Comparison of ENCODE assay signal across 23 cellular contexts in the genomic region with DNA sequence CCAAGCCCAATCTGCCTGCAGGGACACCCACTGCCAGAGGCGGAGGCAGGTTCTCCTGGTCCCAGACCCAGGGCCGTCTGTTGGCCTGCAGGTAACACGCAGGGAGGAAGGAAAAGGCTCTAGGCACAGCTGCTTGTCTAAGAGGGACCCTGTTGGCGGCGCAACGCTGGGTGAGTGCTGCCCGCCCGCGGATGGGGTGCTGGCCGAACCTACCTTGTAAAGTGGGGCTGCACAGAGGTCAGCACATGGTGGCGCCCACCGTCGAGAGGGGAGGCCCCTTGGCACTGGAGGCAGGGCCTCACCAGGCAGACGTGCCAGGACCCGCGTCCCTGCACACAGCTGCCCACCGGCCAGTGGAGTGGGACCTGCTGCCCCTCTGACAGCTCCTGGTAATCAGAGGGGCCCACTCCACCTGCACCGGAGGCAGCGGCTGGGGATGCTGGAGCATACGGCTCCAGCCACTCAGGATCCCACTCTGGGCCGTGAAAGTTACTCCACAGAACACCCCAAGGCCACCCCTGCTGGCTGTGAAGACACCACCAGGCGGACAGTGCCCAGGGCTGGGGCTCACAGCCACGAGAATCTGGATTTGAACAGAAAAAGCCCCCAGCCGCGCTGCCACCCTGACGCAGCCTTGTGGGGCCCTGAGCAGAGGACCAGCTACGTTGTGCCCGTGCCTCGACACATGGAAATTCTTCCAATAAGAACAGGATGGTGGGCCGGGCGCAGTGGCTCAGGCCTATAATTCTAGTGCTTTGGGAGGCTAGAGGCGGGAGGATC. TPM values are rescaled to one million over a fixed set of nuclear protein-coding genes. Genes with fewer than 3 reads are reported as not detected.
"Had no signal": no experiment of that assay in that cellular context is flagged by ENCODE, and none has a peak within 500 bp of the region (broad histone marks: within the 10 kb centered on the region; RNA-seq: fewer than 3 reads in every experiment).

No MANE protein-coding gene starts in this region.

- H3K4me3 Mint-ChIP-seq: activated CD4-positive, alpha-beta T cell treated with anti-CD3 and anti-CD28 coated beads, Interleukin-2, amount 10 ng/mL, durations not matched to agents 7 days and 5 days; activated CD8-positive, alpha-beta T cell treated with anti-CD3 and anti-CD28 coated beads for 36 hours; endodermal cell; naive B cell; neural crest cell; stimulated activated naive CD8-positive, alpha-beta T cell treated with anti-CD3 and anti-CD28 coated beads, Interleukin-15, Interleukin-2, amounts not matched to agents 100 ng/mL and 50 ng/mL, for 24 hours had no signal

- DNase-seq: activated CD4-positive, alpha-beta T cell treated with anti-CD3 and anti-CD28 coated beads, Interleukin-2, amount 10 ng/mL, durations not matched to agents 7 days and 5 days; activated CD4-positive, CD25-positive, alpha-beta regulatory T cell treated with anti-CD3 and anti-CD28 coated beads, Interleukin-2, amount 50 U/mL, for 72 hours; activated CD8-positive, alpha-beta T cell treated with anti-CD3 and anti-CD28 coated beads for 36 hours; amygdala; cerebellar nuclear complex; cortex of kidney; endodermal cell; mesendoderm; naive B cell; retina; stimulated activated CD4-positive, alpha-beta T cell treated with anti-CD3 and anti-CD28 coated beads, Interleukin-12 subunit alpha, Interleukin-12 subunit beta, amount 100 ng/mL, for 4 hours; stimulated activated CD4-positive, alpha-beta T cell treated with anti-CD3 and anti-CD28 coated beads, Interleukin-4, amount 100 ng/mL, for 4 hours; substantia nigra had no signal

- H3K36me3 ChIP-seq: thyroid gland had no signal

- ATAC-seq: activated CD8-positive, alpha-beta T cell treated with anti-CD3 and anti-CD28 coated beads for 36 hours; gastroesophageal sphincter; heart left ventricle; mucosa of descending colon; SK-N-SH treated with all-trans-retinoic acid at 6 μM for 48 hours had no signal

- H3K4me1 Mint-ChIP-seq: endodermal cell had no signal

- H3K9me3 ChIP-seq: mucosa of descending colon, thyroid gland had no signal

- H3K27ac ChIP-seq: epithelial cell of prostate, gastroesophageal sphincter, heart left ventricle, thyroid gland had no signal

- H3K9me3 Mint-ChIP-seq: activated CD4-positive, alpha-beta T cell treated with anti-CD3 and anti-CD28 coated beads, Interleukin-2, amount 10 ng/mL, durations not matched to agents 7 days and 5 days; activated CD8-positive, alpha-beta T cell treated with anti-CD3 and anti-CD28 coated beads for 36 hours; endodermal cell; stimulated activated naive CD8-positive, alpha-beta T cell treated with anti-CD3 and anti-CD28 coated beads, Interleukin-15, Interleukin-2, amounts not matched to agents 100 ng/mL and 50 ng/mL, for 24 hours had no signal

- H3K27ac Mint-ChIP-seq: activated CD4-positive, alpha-beta T cell treated with anti-CD3 and anti-CD28 coated beads, Interleukin-2, amount 10 ng/mL, durations not matched to agents 7 days and 5 days; activated CD8-positive, alpha-beta T cell treated with anti-CD3 and anti-CD28 coated beads for 36 hours; endodermal cell; naive B cell; progenitor cell of endocrine pancreas; stimulated activated naive CD8-positive, alpha-beta T cell treated with anti-CD3 and anti-CD28 coated beads, Interleukin-15, Interleukin-2, amounts not matched to agents 100 ng/mL and 50 ng/mL, for 24 hours had no signal

- H3K4me1 ChIP-seq: gastroesophageal sphincter had no signal

- H3K4me3 ChIP-seq: gastroesophageal sphincter, heart left ventricle, mucosa of descending colon, thyroid gland had no signal

- H3K27me3 ChIP-seq: thyroid gland had no signal

RNA-seq across cellular contexts. Expression of gene TBX1, which starts 24.0 kb away (rescaled TPM):
- total RNA-seq: activated CD4-positive, alpha-beta T cell treated with anti-CD3 and anti-CD28 coated beads, Interleukin-2, amount 10 ng/mL, durations not matched to agents 7 days and 5 days; activated CD8-positive, alpha-beta T cell treated with anti-CD3 and anti-CD28 coated beads for 36 hours; kidney epithelial cell; neural crest cell had no signal
